ENCODE assay signal across 11 cellular contexts in the genomic region with DNA sequence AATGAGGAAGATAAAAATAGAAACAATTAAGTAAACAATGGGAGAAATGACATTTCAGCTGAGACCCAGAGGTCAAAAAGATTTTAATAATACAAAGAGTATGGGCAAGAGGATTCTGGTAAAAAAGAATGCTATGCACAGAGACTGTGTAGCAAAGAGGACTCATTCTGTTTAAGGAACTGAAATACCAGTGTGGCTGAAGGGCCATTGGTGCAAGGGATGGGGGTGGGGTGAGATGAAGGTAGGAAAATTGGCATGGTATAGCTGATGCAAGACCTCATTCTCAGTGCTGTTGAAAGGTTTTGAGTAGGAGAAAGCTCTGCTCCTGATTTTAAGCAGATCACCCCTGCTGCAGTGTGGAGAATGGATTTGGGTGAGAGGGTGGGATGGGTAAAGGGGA. TPM values are rescaled to one million over a fixed set of nuclear protein-coding genes. Genes with fewer than 3 reads are reported as not detected.
DNase-seq lines count a peak whose midpoint lies in the region; ATAC-seq and TF ChIP-seq lines count a peak whose summit lies in the region.
"Had no signal": no experiment of that assay in that cellular context is flagged by ENCODE, and none has a peak within 500 bp of the region (broad histone marks: within the 10 kb centered on the region; RNA-seq: fewer than 3 reads in every experiment).

No MANE protein-coding gene starts in this region.

- peak; percentile 97 for ATAC-seq in GM19023 (IDR thresholded peaks at IDR 0.05; ENCODE audit: unreplicated experiment)
- ATAC-seq in GM21786 (IDR thresholded peaks at IDR 0.05; ENCODE audit: unreplicated experiment) = peak; percentile 99
- peak; percentile 98 for ATAC-seq in HG03460 (IDR thresholded peaks at IDR 0.05; ENCODE audit: unreplicated experiment)
- ATAC-seq in mucosa of descending colon = peak; percentile 66

- H3K27ac ChIP-seq in spleen (peak overlapping the region in 2 of 8 donors; percentile 2 to 24), SJCRH30 (no peak overlapping the region)

- TF ChIP-seq POLR2A in spleen (IDR thresholded peaks at IDR 0.05) = no peak

- H3K36me3 ChIP-seq in mucosa of descending colon (ENCODE audit: low read depth) (no peaks in the 10 kb centered on the region), spleen (no peaks in the 10 kb centered on the region), SJCRH30 (no peaks in the 10 kb centered on the region)

- H3K27me3 ChIP-seq in spleen (replicated peaks in 1 of 7) = no peaks in the 10 kb centered on the region
- H3K27me3 ChIP-seq in SJCRH30 = no peaks in the 10 kb centered on the region

- TF ChIP-seq CTCF in mucosa of descending colon (IDR thresholded peaks at IDR 0.05) (no peak), spleen (IDR thresholded peaks at IDR 0.05 in 8 of 11, conservative IDR thresholded peaks at IDR 0.05 in 3 of 11) (no peak)

- H3K9me3 ChIP-seq in mucosa of descending colon = no peaks in the 10 kb centered on the region
- H3K9me3 ChIP-seq in spleen = peaks cover 0 to 14% (median 13%) of the 10 kb centered on the region in 8 donors
- H3K9me3 ChIP-seq in SJCRH30 (replicated peaks) = 0 out of 2 replicates have a peak, but pooled peaks cover 5% of the 10 kb centered on the region

- H3K4me1 ChIP-seq in mucosa of descending colon (ENCODE audit: low read depth) (no peaks in the 10 kb centered on the region), spleen (peaks cover 0 to 56% (median 33%) of the 10 kb centered on the region in 6 donors), SJCRH30 (no peaks in the 10 kb centered on the region)

- H3K4me3 ChIP-seq in mucosa of descending colon (no peak overlapping the region), spleen (no peak overlapping the region), SJCRH30 (no peak overlapping the region)

- DNase-seq in mucosa of descending colon (no peak), spleen (no peak), SJCRH30 (no peak), dedifferentiated amniotic fluid mesenchymal stem cell (ENCODE audit: extremely low spot score) (no peak), medulla oblongata (ENCODE audit: extremely low spot score) (no peak)
- DNase-seq: anterior cingulate cortex, natural killer cell, NCI-H2171 treated with DMSO at 0.1 percent for 48 hours had no signal

- intact Hi-C loops in mucosa of descending colon (cut with DNase I, micrococcal nuclease) = no loop called here
- intact Hi-C loops in spleen (cut with DNase I; ENCODE audit: low total_unique reads) = no loop called here

RNA-seq across cellular contexts. Expression of a gene that starts 10.8 kb away (rescaled TPM):
- total RNA-seq in mucosa of descending colon (100 to 1,000 TPM in 2 of 3 donors, 10 to 100 TPM in 1; 82.7 to 118 (median 109) TPM), spleen (10 to 100 TPM; 38.5 to 67.1 (median 54.1) TPM)
- polyA plus RNA-seq in spleen = 10 to 100 TPM; 13.9 to 22.3 (median 21.0) TPM
- total RNA-seq in SJCRH30 (2014; rRNA removed; shearing (Covaris generic)) = 36.9 and 40.1 TPM in 2 replicates
